12 cellular contexts compared by ENCODE assay signal in the genomic region with DNA sequence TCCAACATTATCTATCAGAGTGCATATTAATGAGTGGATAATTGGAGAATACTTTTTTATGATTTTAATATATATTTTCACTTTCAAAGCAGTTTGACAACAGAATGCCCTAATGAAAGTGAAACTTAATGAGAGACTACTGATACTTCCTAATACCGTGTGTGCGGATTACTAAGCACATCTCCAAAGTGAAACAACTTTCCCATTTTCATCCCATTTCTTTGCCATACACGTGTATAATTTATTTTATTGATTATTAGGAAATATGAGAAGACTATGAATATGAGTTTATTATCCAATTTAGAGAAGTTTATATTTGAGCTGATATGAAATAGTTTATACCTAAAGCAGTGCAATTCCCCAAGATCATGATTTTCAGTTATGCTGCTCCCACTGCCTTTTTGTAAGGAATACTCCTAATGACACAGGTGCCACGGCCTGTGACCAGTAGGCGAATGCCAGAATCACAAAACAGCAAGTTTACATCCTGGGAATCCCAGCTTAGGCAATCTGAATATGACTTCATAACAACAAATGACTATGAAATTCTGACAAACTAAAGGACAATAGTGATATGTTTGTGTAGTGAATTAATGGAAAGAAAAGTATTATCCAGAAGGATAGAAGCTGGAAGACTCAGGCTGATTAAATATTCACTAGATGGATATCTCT.
DNase-seq lines count a peak whose midpoint lies in the region; ATAC-seq and TF ChIP-seq lines count a peak whose summit lies in the region.
"Had no signal": no experiment of that assay in that cellular context is flagged by ENCODE, and none has a peak within 500 bp of the region (broad histone marks: within the 10 kb centered on the region; RNA-seq: fewer than 3 reads in every experiment).

No MANE protein-coding gene starts in this region.

- peak overlapping the region; percentile 51 for H3K4me3 Mint-ChIP-seq in activated CD4-positive, alpha-beta T cell treated with anti-CD3 and anti-CD28 coated beads, Interleukin-2, amount 10 ng/mL, durations not matched to agents 7 days and 5 days
- H3K4me3 Mint-ChIP-seq in GM23338, result no peak overlapping the region
- H3K4me3 Mint-ChIP-seq: activated naive CD4-positive, alpha-beta T cell treated with anti-CD3 and anti-CD28 coated beads, Interleukin-2, amount 50 U/mL, for 24 hours; neural crest cell had no signal

- H3K27me3 ChIP-seq in left ventricle myocardium inferior (ENCODE audit: low read depth), result no peaks in the 10 kb centered on the region
- no peaks in the 10 kb centered on the region for H3K27me3 ChIP-seq in stomach smooth muscle (ENCODE audit: control insufficient read depth in 1 of 2, insufficient read depth in 2 of 2, low read length in 2 of 2)
- H3K27me3 ChIP-seq in GM23338 (ENCODE audit: insufficient read depth), result no peaks in the 10 kb centered on the region
- H3K27me3 ChIP-seq: foreskin keratinocyte had no signal

- H3K9ac ChIP-seq in stomach smooth muscle (ENCODE audit: low read length in 2 of 2), result peak overlapping the region in 1 of 2 donors; percentile 31

- H2AFZ ChIP-seq in GM23338, result no peak overlapping the region

- no peak for ATAC-seq in GM23338

- no peaks in the 10 kb centered on the region for H3K79me2 ChIP-seq in GM23338 (replicated peaks; ENCODE audit: insufficient read depth)

- no peaks in the 10 kb centered on the region for H4K20me1 ChIP-seq in GM23338 (replicated peaks; ENCODE audit: insufficient read depth)

- no peaks in the 10 kb centered on the region for H3K9me2 ChIP-seq in GM23338 (ENCODE audit: insufficient read depth)

- H3K9me3 Mint-ChIP-seq in activated CD4-positive, alpha-beta T cell treated with anti-CD3 and anti-CD28 coated beads, Interleukin-2, amount 10 ng/mL, durations not matched to agents 7 days and 5 days, result no peaks in the 10 kb centered on the region
- H3K9me3 Mint-ChIP-seq in GM23338, result no peaks in the 10 kb centered on the region
- H3K9me3 Mint-ChIP-seq: activated naive CD4-positive, alpha-beta T cell treated with anti-CD3 and anti-CD28 coated beads, Interleukin-2, amount 50 U/mL, for 24 hours; neural crest cell had no signal

- H3K4me1 Mint-ChIP-seq in activated CD4-positive, alpha-beta T cell treated with anti-CD3 and anti-CD28 coated beads, Interleukin-2, amount 10 ng/mL, durations not matched to agents 7 days and 5 days, result peaks cover 23% of the 10 kb centered on the region
- no peaks in the 10 kb centered on the region for H3K4me1 Mint-ChIP-seq in GM23338
- H3K4me1 Mint-ChIP-seq: activated naive CD4-positive, alpha-beta T cell treated with anti-CD3 and anti-CD28 coated beads, Interleukin-2, amount 50 U/mL, for 24 hours; neural crest cell had no signal

- POLR2A ChIA-PET in activated CD4-positive, alpha-beta T cell treated with anti-CD3 and anti-CD28 coated beads, Interleukin-2, amount 10 ng/mL, durations not matched to agents 7 days and 5 days (lab: Charles Lee), result no interaction called here

- no peak for DNase-seq in activated CD4-positive, alpha-beta T cell treated with anti-CD3 and anti-CD28 coated beads, Interleukin-2, amount 10 ng/mL, durations not matched to agents 7 days and 5 days
- DNase-seq in activated CD4-positive, alpha-beta T cell treated with anti-CD3 and anti-CD28 coated beads, Interleukin-2, amount 50 U/mL, for 48 hours, result no peak
- peak; percentile 13 for DNase-seq in UCSD-AML1 (lab: John Stamatoyannopoulos, UW; ENCODE audit: unreplicated experiment)
- DNase-seq in left ventricle myocardium inferior, result no peak
- DNase-seq in GM23338 (ENCODE audit: low spot score), result no peak
- no peak for DNase-seq in COLO668 (lab: John Stamatoyannopoulos, UW; ENCODE audit: unreplicated experiment)
- DNase-seq in NCI-H510A (lab: John Stamatoyannopoulos, UW), result no peak
- DNase-seq: foreskin keratinocyte, NCI-H2081 treated with DMSO at 0.1 percent for 48 hours had no signal

- no peaks in the 10 kb centered on the region for H3K9me3 ChIP-seq in left ventricle myocardium inferior (replicated peaks)
- H3K9me3 ChIP-seq in stomach smooth muscle (ENCODE audit: control insufficient read depth in 2 of 2, low read length in 2 of 2), result no peaks in the 10 kb centered on the region

- no peaks in the 10 kb centered on the region for H3K36me3 Mint-ChIP-seq in activated CD4-positive, alpha-beta T cell treated with anti-CD3 and anti-CD28 coated beads, Interleukin-2, amount 10 ng/mL, durations not matched to agents 7 days and 5 days (ENCODE audit: low read depth)
- H3K36me3 Mint-ChIP-seq in GM23338 (ENCODE audit: low read depth), result no peaks in the 10 kb centered on the region
- H3K36me3 Mint-ChIP-seq: activated naive CD4-positive, alpha-beta T cell treated with anti-CD3 and anti-CD28 coated beads, Interleukin-2, amount 50 U/mL, for 24 hours had no signal

- intact Hi-C loops in left ventricle myocardium inferior (cut with micrococcal nuclease), result no loop called here

- H3K27ac ChIP-seq in left ventricle myocardium inferior (replicated peaks), result peak overlapping the region; percentile 65
- no peak overlapping the region for H3K27ac ChIP-seq in stomach smooth muscle (ENCODE audit: low read length)
- no peak overlapping the region for H3K27ac ChIP-seq in GM23338 (ENCODE audit: low read depth)
- H3K27ac ChIP-seq: foreskin keratinocyte had no signal

- H3K4me1 ChIP-seq in left ventricle myocardium inferior, result no peaks in the 10 kb centered on the region
- H3K4me1 ChIP-seq in stomach smooth muscle (ENCODE audit: control insufficient read depth, insufficient read depth, low read length), result no peaks in the 10 kb centered on the region
- H3K4me1 ChIP-seq in GM23338 (ENCODE audit: insufficient read depth), result no peaks in the 10 kb centered on the region

- H3K27me3 Mint-ChIP-seq in activated CD4-positive, alpha-beta T cell treated with anti-CD3 and anti-CD28 coated beads, Interleukin-2, amount 10 ng/mL, durations not matched to agents 7 days and 5 days, result no peaks in the 10 kb centered on the region
- no peaks in the 10 kb centered on the region for H3K27me3 Mint-ChIP-seq in GM23338 (ENCODE audit: insufficient read depth, low read depth, poor library complexity)
- H3K27me3 Mint-ChIP-seq: activated naive CD4-positive, alpha-beta T cell treated with anti-CD3 and anti-CD28 coated beads, Interleukin-2, amount 50 U/mL, for 24 hours had no signal

- no peaks in the 10 kb centered on the region for H3F3A ChIP-seq in GM23338 (replicated peaks; ENCODE audit: low read depth)

- CTCF ChIA-PET in activated CD4-positive, alpha-beta T cell treated with anti-CD3 and anti-CD28 coated beads, Interleukin-2, amount 10 ng/mL, durations not matched to agents 7 days and 5 days (lab: Charles Lee), result interaction anchor here (0.6 kb wide), 1 partner anchor 117 kb away, joined by 3 read pairs; no protein-coding TSS in a partner anchor

- no peaks in the 10 kb centered on the region for H3K36me3 ChIP-seq in left ventricle myocardium inferior
- H3K36me3 ChIP-seq in stomach smooth muscle (ENCODE audit: control insufficient read depth in 2 of 2, insufficient read depth in 2 of 2, low read length in 2 of 2), result no peaks in the 10 kb centered on the region
- H3K36me3 ChIP-seq in GM23338 (ENCODE audit: insufficient read depth), result no peaks in the 10 kb centered on the region

- TF ChIP-seq CTCF in left ventricle myocardium inferior (IDR thresholded peaks at IDR 0.05; ENCODE audit: borderline replicate concordance) (no peak), GM23338 (conservative IDR thresholded peaks at IDR 0.05; ENCODE audit: low read depth in 2 of 2) (no peak)

- H3K4me2 ChIP-seq in GM23338, result no peak overlapping the region

- peak overlapping the region; percentile 34 for H3K4me3 ChIP-seq in left ventricle myocardium inferior
- peak overlapping the region; percentile 29 to 50 for H3K4me3 ChIP-seq in stomach smooth muscle (ENCODE audit: low read length in 2 of 2)
- no peak overlapping the region for H3K4me3 ChIP-seq in GM23338

- peak overlapping the region; percentile 52 for H3K27ac Mint-ChIP-seq in activated CD4-positive, alpha-beta T cell treated with anti-CD3 and anti-CD28 coated beads, Interleukin-2, amount 10 ng/mL, durations not matched to agents 7 days and 5 days
- no peak overlapping the region for H3K27ac Mint-ChIP-seq in GM23338
- H3K27ac Mint-ChIP-seq: activated naive CD4-positive, alpha-beta T cell treated with anti-CD3 and anti-CD28 coated beads, Interleukin-2, amount 50 U/mL, for 24 hours had no signal

TF ChIP-seq in GM23338, 12 proteins besides CTCF, POLR2A, EP300 and RAD21 (continues in another document):
- TF ChIP-seq EZH2phosphoT487 (IDR thresholded peaks at IDR 0.05; ENCODE audit: unreplicated experiment) (no peak), REST (IDR thresholded peaks at IDR 0.05; ENCODE audit: unreplicated experiment) (no peak), JUNB (IDR thresholded peaks at IDR 0.05; ENCODE audit: unreplicated experiment) (no peak), NANOG (IDR thresholded peaks at IDR 0.05; ENCODE audit: borderline replicate concordance) (no peak)
